In genomic region chr5:133994297-133994989, GRCh38 we compare ENCODE assay signal across 14 cellular contexts. TPM values are rescaled to one million over a fixed set of nuclear protein-coding genes. Genes with fewer than 3 reads are reported as not detected.
DNase-seq lines count a peak whose midpoint lies in the region; ATAC-seq and TF ChIP-seq lines count a peak whose summit lies in the region.
"Had no signal": no experiment of that assay in that cellular context is flagged by ENCODE, and none has a peak within 500 bp of the region (broad histone marks: within the 10 kb centered on the region; RNA-seq: fewer than 3 reads in every experiment).

No MANE protein-coding gene starts in this region.

- peak overlapping the region; percentile 35 to 56 for H3K27ac Mint-ChIP-seq in activated naive CD4-positive, alpha-beta T cell treated with anti-CD3 and anti-CD28 coated beads, Interleukin-2, amount 50 U/mL, for 72 hours
- H3K27ac Mint-ChIP-seq in WTC11 (peak overlapping the region; percentile 83), memory B cell (peak overlapping the region; percentile 45)
- peak overlapping the region; percentile 68 for H3K27ac Mint-ChIP-seq in stimulated activated effector memory CD8-positive, alpha-beta T cell treated with anti-CD3 and anti-CD28 coated beads, Interleukin-12 subunit alpha, Interleukin-12 subunit beta, amount 100 ng/mL, for 72 hours

- no peaks in the 10 kb centered on the region for H3K9me3 Mint-ChIP-seq in activated naive CD4-positive, alpha-beta T cell treated with anti-CD3 and anti-CD28 coated beads, Interleukin-2, amount 50 U/mL, for 72 hours
- no peaks in the 10 kb centered on the region for H3K9me3 Mint-ChIP-seq in WTC11
- H3K9me3 Mint-ChIP-seq in memory B cell, result no peaks in the 10 kb centered on the region
- no peaks in the 10 kb centered on the region for H3K9me3 Mint-ChIP-seq in stimulated activated effector memory CD8-positive, alpha-beta T cell treated with anti-CD3 and anti-CD28 coated beads, Interleukin-12 subunit alpha, Interleukin-12 subunit beta, amount 100 ng/mL, for 72 hours
- H3K9me3 Mint-ChIP-seq: activated CD4-positive, alpha-beta T cell treated with anti-CD3 and anti-CD28 coated beads, Interleukin-2, amount 10 ng/mL, durations not matched to agents 7 days and 5 days had no signal

- peaks cover 0 to 14% of the 10 kb centered on the region in 2 donors for H3K36me3 Mint-ChIP-seq in activated naive CD4-positive, alpha-beta T cell treated with anti-CD3 and anti-CD28 coated beads, Interleukin-2, amount 50 U/mL, for 72 hours
- peaks cover 20% of the 10 kb centered on the region for H3K36me3 Mint-ChIP-seq in WTC11
- H3K36me3 Mint-ChIP-seq in memory B cell, result peaks cover 6% of the 10 kb centered on the region
- peaks cover 49% of the 10 kb centered on the region for H3K36me3 Mint-ChIP-seq in stimulated activated effector memory CD8-positive, alpha-beta T cell treated with anti-CD3 and anti-CD28 coated beads, Interleukin-12 subunit alpha, Interleukin-12 subunit beta, amount 100 ng/mL, for 72 hours

- no peaks in the 10 kb centered on the region for H3K27me3 Mint-ChIP-seq in WTC11 (ENCODE audit: low read depth)
- H3K27me3 Mint-ChIP-seq in memory B cell, result no peaks in the 10 kb centered on the region
- H3K27me3 Mint-ChIP-seq: activated CD4-positive, alpha-beta T cell treated with anti-CD3 and anti-CD28 coated beads, Interleukin-2, amount 10 ng/mL, durations not matched to agents 7 days and 5 days had no signal

- H3K4me3 Mint-ChIP-seq in WTC11 (no peak overlapping the region), memory B cell (no peak overlapping the region)
- no peak overlapping the region for H3K4me3 Mint-ChIP-seq in stimulated activated effector memory CD8-positive, alpha-beta T cell treated with anti-CD3 and anti-CD28 coated beads, Interleukin-12 subunit alpha, Interleukin-12 subunit beta, amount 100 ng/mL, for 72 hours
- H3K4me3 Mint-ChIP-seq: activated CD4-positive, alpha-beta T cell treated with anti-CD3 and anti-CD28 coated beads, Interleukin-2, amount 10 ng/mL, durations not matched to agents 7 days and 5 days had no signal

- CTCF ChIA-PET in WTC11 (lab: Charles Lee), result interaction anchor here (5.0 to 5.1 kb wide), 2 partner anchors 16 to 32 kb away, joined by 41 to 43 read pairs; no protein-coding TSS in a partner anchor

- TF ChIP-seq CTCF in WTC11 (IDR thresholded peaks at IDR 0.05), result no peak

- POLR2A ChIA-PET in WTC11 (lab: Charles Lee), result no interaction called here

- H3K4me1 Mint-ChIP-seq in WTC11 (peaks cover 37% of the 10 kb centered on the region), memory B cell (peaks cover 37% of the 10 kb centered on the region)
- H3K4me1 Mint-ChIP-seq in stimulated activated effector memory CD8-positive, alpha-beta T cell treated with anti-CD3 and anti-CD28 coated beads, Interleukin-12 subunit alpha, Interleukin-12 subunit beta, amount 100 ng/mL, for 72 hours, result peaks cover 51% of the 10 kb centered on the region

- ATAC-seq in activated naive CD4-positive, alpha-beta T cell treated with anti-CD3 and anti-CD28 coated beads, Interleukin-2, amount 50 U/mL, for 72 hours, result no peak
- ATAC-seq in WTC11 (no peak), memory B cell (ENCODE audit: low read depth) (no peak)
- no peak for ATAC-seq in stimulated activated effector memory CD8-positive, alpha-beta T cell treated with anti-CD3 and anti-CD28 coated beads, Interleukin-12 subunit alpha, Interleukin-12 subunit beta, amount 100 ng/mL, for 72 hours

- DNase-seq in activated naive CD4-positive, alpha-beta T cell treated with anti-CD3 and anti-CD28 coated beads, Interleukin-2, amount 50 U/mL, for 72 hours (ENCODE audit: low spot score in 2 of 2), result no peak
- no peak for DNase-seq in activated naive CD4-positive, alpha-beta T cell treated with Interleukin-2 at 50 U/mL for 16 hours
- DNase-seq in WTC11 (ENCODE audit: low spot score) (no peak), memory B cell (ENCODE audit: low spot score in 2 of 2) (no peak), cerebellar nuclear complex (lab: John Stamatoyannopoulos, UW) (no peak), NOMO-1 (lab: John Stamatoyannopoulos, UW; ENCODE audit: unreplicated experiment in 2 of 2) (no peak)
- DNase-seq in stimulated activated effector memory CD8-positive, alpha-beta T cell treated with anti-CD3 and anti-CD28 coated beads, Interleukin-12 subunit alpha, Interleukin-12 subunit beta, amount 100 ng/mL, for 72 hours (ENCODE audit: low spot score in 2 of 2), result no peak
- no peak for DNase-seq in effector CD8-positive, alpha-beta T cell (lab: John Stamatoyannopoulos, UW)
- DNase-seq: activated CD4-positive, alpha-beta T cell treated with anti-CD3 and anti-CD28 coated beads, Interleukin-2, amount 10 ng/mL, durations not matched to agents 7 days and 5 days; activated gamma-delta T cell; GOT3; Kasumi-1; NCI-H2081; stimulated activated CD8-positive, alpha-beta memory T cell treated with anti-CD3 and anti-CD28 coated beads, Interleukin-4, amount 100 ng/mL, for 48 hours had no signal

TF ChIP-seq in WTC11, 78 proteins besides CTCF, POLR2A, EP300 and RAD21:
- TF ChIP-seq PREB (CRISPR knock-in tag; IDR thresholded peaks at IDR 0.05; ENCODE audit: borderline replicate concordance) (no peak), ZNF512 (CRISPR knock-in tag; IDR thresholded peaks at IDR 0.05; ENCODE audit: borderline replicate concordance) (no peak), ZBTB21 (CRISPR knock-in tag; IDR thresholded peaks at IDR 0.05; ENCODE audit: borderline replicate concordance) (no peak), ETV6 (CRISPR knock-in tag; IDR thresholded peaks at IDR 0.05) (no peak), SOX15 (CRISPR knock-in tag; IDR thresholded peaks at IDR 0.05) (no peak), FOXJ3 (CRISPR knock-in tag; IDR thresholded peaks at IDR 0.05; ENCODE audit: borderline replicate concordance) (no peak), ZNF317 (CRISPR knock-in tag; IDR thresholded peaks at IDR 0.05; ENCODE audit: borderline replicate concordance, low read depth) (no peak), NR1H2 (CRISPR knock-in tag; IDR thresholded peaks at IDR 0.05) (no peak), ZMAT4 (CRISPR knock-in tag; IDR thresholded peaks at IDR 0.05) (no peak), GRHL2 (CRISPR knock-in tag; IDR thresholded peaks at IDR 0.05; ENCODE audit: insufficient replicate concordance, severe bottlenecking) (no peak), MXD4 (CRISPR knock-in tag; IDR thresholded peaks at IDR 0.05; ENCODE audit: borderline replicate concordance) (no peak), FOXP1 (CRISPR knock-in tag; IDR thresholded peaks at IDR 0.05; ENCODE audit: borderline replicate concordance) (no peak), ATF3 (CRISPR knock-in tag; conservative IDR thresholded peaks at IDR 0.05) (no peak)

RNA-seq across cellular contexts. Expression of gene VDAC1, which starts 10.3 kb away (rescaled TPM):
- total RNA-seq in activated naive CD4-positive, alpha-beta T cell treated with anti-CD3 and anti-CD28 coated beads, Interleukin-2, amount 50 U/mL, for 72 hours, result 100 to 1,000 TPM; 289 to 522 TPM
- total RNA-seq in WTC11 (2021), result 266 to 274 TPM (median 268 TPM) in 3 replicates

RNA-seq across cellular contexts. Expression of gene C5orf15, which starts 26.0 kb away (rescaled TPM):
- total RNA-seq in activated naive CD4-positive, alpha-beta T cell treated with anti-CD3 and anti-CD28 coated beads, Interleukin-2, amount 50 U/mL, for 72 hours, result 10 to 100 TPM; 20.6 to 28.1 TPM
- total RNA-seq in WTC11 (2021), result 29.9 to 32.7 TPM (median 30.3 TPM) in 3 replicates
